17 cellular contexts compared by ENCODE assay signal in genomic region chr22:40939202-40939601, GRCh38. TPM values are rescaled to one million over a fixed set of nuclear protein-coding genes. Genes with fewer than 3 reads are reported as not detected.
DNase-seq lines count a peak whose midpoint lies in the region; TF ChIP-seq lines count a peak whose summit lies in the region.
"Had no signal": no experiment of that assay in that cellular context is flagged by ENCODE, and none has a peak within 500 bp of the region (broad histone marks: within the 10 kb centered on the region; RNA-seq: fewer than 3 reads in every experiment).

No MANE protein-coding gene starts in this region.

- H3K27me3 ChIP-seq in DOHH2 (ENCODE audit: control insufficient read depth, low read length), result no peaks in the 10 kb centered on the region

- no peaks in the 10 kb centered on the region for H3K36me3 ChIP-seq in DOHH2 (ENCODE audit: control insufficient read depth, low read length)

- intact Hi-C loops in activated CD4-positive, alpha-beta T cell treated with anti-CD3 and anti-CD28 coated beads, Interleukin-2, amount 10 ng/mL, durations not matched to agents 24 days and 14 days (cut with micrococcal nuclease), result no loop called here
- intact Hi-C loops in posterior cingulate gyrus (cut with DNase I), result no loop called here

- no peak overlapping the region for H3K27ac ChIP-seq in DOHH2 (ENCODE audit: low read depth, low read length)

- DNase-seq in activated CD4-positive, alpha-beta T cell treated with anti-CD3 and anti-CD28 coated beads, Interleukin-2, amount 10 ng/mL, durations not matched to agents 24 days and 14 days, result no peak
- DNase-seq in activated CD4-positive, alpha-beta T cell treated with anti-CD3 and anti-CD28 coated beads, Interleukin-2, amount 10 ng/mL, durations not matched to agents 7 days and 5 days, result no peak
- DNase-seq in NAMALWA (ENCODE audit: low spot score), result peak; percentile 23
- DNase-seq in epithelial cell of esophagus (ENCODE audit: low read depth), result peak; percentile 20
- no peak for DNase-seq in posterior cingulate gyrus
- DNase-seq in GM10266 (ENCODE audit: extremely low spot score), result no peak
- DNase-seq: DMS 273 treated with DMSO at 0.1 percent for 48 hours; DND-41; GOT3; NCI-H1105 treated with DMSO at 0.1 percent for 48 hours; NCI-H1694; NCI-H2081 treated with DMSO at 0.1 percent for 48 hours; NCI-H510A; NCI-H748 treated with DMSO at 0.1 percent for 48 hours; NK-92 treated with Interleukin-12 subunit alpha and Interleukin-12 subunit beta, amount 100 ng/mL, for 24 hours had no signal

- CTCF ChIA-PET in activated CD4-positive, alpha-beta T cell treated with anti-CD3 and anti-CD28 coated beads, Interleukin-2, amount 10 ng/mL, durations not matched to agents 7 days and 5 days (lab: Charles Lee), result interaction anchor here (1.0 kb wide), 1 partner anchor 12 kb away, joined by 4 read pairs; the partner anchor contains the start of gene RBX1

- H3K36me3 Mint-ChIP-seq in activated CD4-positive, alpha-beta T cell treated with anti-CD3 and anti-CD28 coated beads, Interleukin-2, amount 10 ng/mL, durations not matched to agents 24 days and 14 days (ENCODE audit: low read depth), result no peaks in the 10 kb centered on the region
- H3K36me3 Mint-ChIP-seq in activated CD4-positive, alpha-beta T cell treated with anti-CD3 and anti-CD28 coated beads, Interleukin-2, amount 10 ng/mL, durations not matched to agents 7 days and 5 days (ENCODE audit: low read depth), result no peaks in the 10 kb centered on the region

- H3K9me2 ChIP-seq in DOHH2 (replicated peaks; ENCODE audit: control insufficient read depth, low read length), result no peaks in the 10 kb centered on the region

- H3K4me2 ChIP-seq in DOHH2 (ENCODE audit: low read length), result 0 out of 2 replicates have a peak overlapping the region, but pooled peaks have one; percentile 19

- H3K79me2 ChIP-seq in DOHH2 (ENCODE audit: control insufficient read depth, low read length), result no peaks in the 10 kb centered on the region

- POLR2A ChIA-PET in activated CD4-positive, alpha-beta T cell treated with anti-CD3 and anti-CD28 coated beads, Interleukin-2, amount 10 ng/mL, durations not matched to agents 7 days and 5 days (lab: Charles Lee), result no interaction called here

- H3K27ac Mint-ChIP-seq in activated CD4-positive, alpha-beta T cell treated with anti-CD3 and anti-CD28 coated beads, Interleukin-2, amount 10 ng/mL, durations not matched to agents 24 days and 14 days, result peak overlapping the region; percentile 68
- H3K27ac Mint-ChIP-seq in activated CD4-positive, alpha-beta T cell treated with anti-CD3 and anti-CD28 coated beads, Interleukin-2, amount 10 ng/mL, durations not matched to agents 7 days and 5 days, result no peak overlapping the region
- H3K27ac Mint-ChIP-seq: B cell had no signal

- peaks cover 15% of the 10 kb centered on the region for H3F3A ChIP-seq in DOHH2 (ENCODE audit: control insufficient read depth, insufficient read depth)

- no peaks in the 10 kb centered on the region for H3K9me3 Mint-ChIP-seq in activated CD4-positive, alpha-beta T cell treated with anti-CD3 and anti-CD28 coated beads, Interleukin-2, amount 10 ng/mL, durations not matched to agents 24 days and 14 days
- H3K9me3 Mint-ChIP-seq in activated CD4-positive, alpha-beta T cell treated with anti-CD3 and anti-CD28 coated beads, Interleukin-2, amount 10 ng/mL, durations not matched to agents 7 days and 5 days, result no peaks in the 10 kb centered on the region

- no peaks in the 10 kb centered on the region for H3K27me3 Mint-ChIP-seq in activated CD4-positive, alpha-beta T cell treated with anti-CD3 and anti-CD28 coated beads, Interleukin-2, amount 10 ng/mL, durations not matched to agents 24 days and 14 days
- H3K27me3 Mint-ChIP-seq in activated CD4-positive, alpha-beta T cell treated with anti-CD3 and anti-CD28 coated beads, Interleukin-2, amount 10 ng/mL, durations not matched to agents 7 days and 5 days, result no peaks in the 10 kb centered on the region
- H3K27me3 Mint-ChIP-seq: B cell had no signal

- H3K4me1 ChIP-seq in DOHH2 (ENCODE audit: control insufficient read depth, low read length), result peaks cover 40% of the 10 kb centered on the region

- H3K9me3 ChIP-seq in DOHH2 (ENCODE audit: control insufficient read depth, insufficient read depth, low read length), result no peaks in the 10 kb centered on the region

- TF ChIP-seq CTCF in DOHH2 (IDR thresholded peaks at IDR 0.05; ENCODE audit: low read depth, low read length, poor library complexity, severe bottlenecking) (no peak), epithelial cell of esophagus (IDR thresholded peaks at IDR 0.05; ENCODE audit: insufficient read depth, low read depth, low read length, missing control alignments) (no peak), GM10266 (IDR thresholded peaks at IDR 0.05; ENCODE audit: control insufficient read depth, insufficient read depth, low read depth, missing control alignments) (no peak)

- no peaks in the 10 kb centered on the region for H4K20me1 ChIP-seq in DOHH2 (ENCODE audit: control insufficient read depth, insufficient read depth, low read depth, low read length)

- H3K4me3 Mint-ChIP-seq in activated CD4-positive, alpha-beta T cell treated with anti-CD3 and anti-CD28 coated beads, Interleukin-2, amount 10 ng/mL, durations not matched to agents 24 days and 14 days, result no peak overlapping the region
- H3K4me3 Mint-ChIP-seq in activated CD4-positive, alpha-beta T cell treated with anti-CD3 and anti-CD28 coated beads, Interleukin-2, amount 10 ng/mL, durations not matched to agents 7 days and 5 days, result no peak overlapping the region
- H3K4me3 Mint-ChIP-seq: B cell had no signal

- peaks cover 8% of the 10 kb centered on the region for H3K4me1 Mint-ChIP-seq in activated CD4-positive, alpha-beta T cell treated with anti-CD3 and anti-CD28 coated beads, Interleukin-2, amount 10 ng/mL, durations not matched to agents 24 days and 14 days
- H3K4me1 Mint-ChIP-seq in activated CD4-positive, alpha-beta T cell treated with anti-CD3 and anti-CD28 coated beads, Interleukin-2, amount 10 ng/mL, durations not matched to agents 7 days and 5 days, result no peaks in the 10 kb centered on the region

- H3K4me3 ChIP-seq in DOHH2 (ENCODE audit: low read length) (no peak overlapping the region), epithelial cell of esophagus (ENCODE audit: low read length) (no peak overlapping the region)

RNA-seq across cellular contexts. Expression of gene RBX1, which starts 12.0 kb away (rescaled TPM):
- total RNA-seq in activated CD4-positive, alpha-beta T cell treated with anti-CD3 and anti-CD28 coated beads, Interleukin-2, amount 10 ng/mL, durations not matched to agents 24 days and 14 days, result 98.5 and 106 TPM in 2 replicates
- 10 to 100 TPM; 71.5 to 81.1 TPM for total RNA-seq in activated CD4-positive, alpha-beta T cell treated with anti-CD3 and anti-CD28 coated beads, Interleukin-2, amount 10 ng/mL, durations not matched to agents 7 days and 5 days

Comparison
In these comparisons a context has a peak if more than half of its experiments do, and no peak if none do; other contexts are left out.
1. DNase-seq: peak in NAMALWA (single experiment) and epithelial cell of esophagus (single experiment); none in activated CD4-positive, alpha-beta T cell treated with anti-CD3 and anti-CD28 coated beads, Interleukin-2, amount 10 ng/mL, durations not matched to agents 24 days and 14 days (single experiment), activated CD4-positive, alpha-beta T cell treated with anti-CD3 and anti-CD28 coated beads, Interleukin-2, amount 10 ng/mL, durations not matched to agents 7 days and 5 days (single experiment), posterior cingulate gyrus (0 of 10) and GM10266 (single experiment).